In the genomic region with DNA sequence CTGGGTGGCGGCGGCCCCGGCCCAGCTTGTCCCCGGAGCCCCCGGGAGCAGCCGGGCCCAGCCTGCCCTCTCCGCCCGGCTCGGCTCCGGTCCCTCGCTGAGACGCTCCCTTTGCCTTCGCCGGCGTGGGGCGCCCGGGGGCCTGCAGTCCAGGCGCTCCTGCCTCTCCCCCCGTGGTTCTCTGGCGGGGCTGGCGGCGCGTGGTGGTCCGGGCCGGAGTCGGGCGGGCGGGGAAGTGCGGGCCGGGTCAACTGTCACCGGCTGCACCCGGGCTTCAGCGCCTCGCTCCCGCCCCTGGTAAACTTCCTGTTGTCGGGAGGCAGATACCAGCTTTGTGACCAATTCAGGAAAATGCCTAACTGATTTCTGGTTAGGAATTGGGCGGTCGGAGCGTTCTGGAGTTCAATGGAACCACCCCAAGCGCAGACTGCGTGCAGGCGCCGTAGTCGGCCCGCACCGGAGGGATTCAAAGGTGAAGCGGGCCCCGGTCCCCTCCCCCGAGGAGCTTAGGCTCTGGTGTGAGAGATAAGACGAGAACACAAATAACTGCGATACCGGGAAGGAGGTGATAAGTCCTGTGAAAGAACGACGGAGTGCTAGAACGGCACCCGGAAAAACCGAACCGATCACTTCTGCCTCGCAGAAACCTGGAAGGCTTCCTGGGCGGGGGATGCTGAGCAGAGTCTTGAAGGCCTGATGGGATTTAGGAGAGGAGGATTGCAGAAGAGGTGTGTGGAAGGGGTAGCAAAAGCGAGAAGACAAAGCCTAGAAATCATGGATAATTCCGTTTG, we compare ENCODE assay signal across 8 cellular contexts. TPM values are rescaled to one million over a fixed set of nuclear protein-coding genes. Genes with fewer than 3 reads are reported as not detected.
DNase-seq lines count a peak whose midpoint lies in the region; ATAC-seq and TF ChIP-seq lines count a peak whose summit lies in the region.

No MANE protein-coding gene starts in this region.

- no peaks in the 10 kb centered on the region for H3F3A ChIP-seq in GM23338 (replicated peaks; ENCODE audit: low read depth)

- no peaks in the 10 kb centered on the region for H3K36me3 ChIP-seq in GM23338 (ENCODE audit: insufficient read depth)

- peak overlapping the region; percentile 92 for H3K4me3 ChIP-seq in GM23338

- H3K36me3 Mint-ChIP-seq in GM23338 (ENCODE audit: low read depth): peaks cover 11% of the 10 kb centered on the region; the same call in 2 of the 3 replicates
- peaks cover 25% of the 10 kb centered on the region for H3K36me3 Mint-ChIP-seq in activated CD4-positive, alpha-beta memory T cell treated with anti-CD3 and anti-CD28 coated beads for 36 hours
- H3K36me3 Mint-ChIP-seq in memory B cell: peaks cover 5% of the 10 kb centered on the region

- peak overlapping the region; percentile 91 for H3K4me3 Mint-ChIP-seq in GM23338
- peak overlapping the region; percentile 87 for H3K4me3 Mint-ChIP-seq in activated CD4-positive, alpha-beta memory T cell treated with anti-CD3 and anti-CD28 coated beads for 36 hours
- H3K4me3 Mint-ChIP-seq in memory B cell: peak overlapping the region; percentile 92

- H4K20me1 ChIP-seq in GM23338 (replicated peaks; ENCODE audit: insufficient read depth): peaks cover 16% of the 10 kb centered on the region; the same call in 1 of the 2 replicates

- TF ChIP-seq CTCF in GM23338 (conservative IDR thresholded peaks at IDR 0.05; ENCODE audit: low read depth in 2 of 2): no peak

- H3K27me3 Mint-ChIP-seq in GM23338 (ENCODE audit: insufficient read depth, low read depth, poor library complexity) (peaks cover 5% of the 10 kb centered on the region), memory B cell (no peaks in the 10 kb centered on the region)
- no peaks in the 10 kb centered on the region for H3K27me3 Mint-ChIP-seq in activated CD4-positive, alpha-beta memory T cell treated with anti-CD3 and anti-CD28 coated beads for 36 hours

- H2AFZ ChIP-seq in GM23338: no peak overlapping the region

- peaks cover 55% of the 10 kb centered on the region for H3K79me2 ChIP-seq in GM23338 (replicated peaks; ENCODE audit: insufficient read depth)

- peak overlapping the region; percentile 74 for H3K27ac ChIP-seq in GM23338 (ENCODE audit: low read depth)

- ATAC-seq in GM23338 (peak; percentile 16), memory B cell (ENCODE audit: low read depth) (peak; percentile 8), HG03521 (IDR thresholded peaks at IDR 0.05; ENCODE audit: unreplicated experiment) (no peak)

- H3K27ac Mint-ChIP-seq in GM23338: peak overlapping the region; percentile 70
- H3K27ac Mint-ChIP-seq in activated CD4-positive, alpha-beta memory T cell treated with anti-CD3 and anti-CD28 coated beads for 36 hours: peak overlapping the region; percentile 91
- H3K27ac Mint-ChIP-seq in memory B cell: peak overlapping the region; percentile 88

- H3K4me1 Mint-ChIP-seq in GM23338 (peaks cover 39% of the 10 kb centered on the region), memory B cell (peaks cover 41% of the 10 kb centered on the region)
- peaks cover 44% of the 10 kb centered on the region for H3K4me1 Mint-ChIP-seq in activated CD4-positive, alpha-beta memory T cell treated with anti-CD3 and anti-CD28 coated beads for 36 hours (ENCODE audit: low read depth)

- H3K9me2 ChIP-seq in GM23338 (ENCODE audit: insufficient read depth): no peaks in the 10 kb centered on the region

- peaks cover 42% of the 10 kb centered on the region for H3K4me1 ChIP-seq in GM23338 (ENCODE audit: insufficient read depth)

- peak overlapping the region; percentile 87 for H3K4me2 ChIP-seq in GM23338

- CTCF ChIA-PET in activated CD4-positive, alpha-beta memory T cell treated with anti-CD3 and anti-CD28 coated beads for 36 hours (lab: Charles Lee): interaction anchor here (0.5 to 3.9 kb wide), 31 partner anchors 9 to 646 kb away, joined by 3 to 76 read pairs (median 4); a partner anchor contains a TSS

- DNase-seq in ELF-1 (ENCODE audit: low read depth, low spot score): peak; percentile 57
- peak; percentile 54 for DNase-seq in GM23338 (ENCODE audit: low spot score)
- peak; percentile 32 for DNase-seq in NCI-H146 (lab: John Stamatoyannopoulos, UW)
- peak; percentile 59 for DNase-seq in activated CD4-positive, alpha-beta memory T cell treated with anti-CD3 and anti-CD28 coated beads for 36 hours
- peak; percentile 16 for DNase-seq in effector CD8-positive, alpha-beta T cell (lab: John Stamatoyannopoulos, UW)
- DNase-seq in memory B cell (ENCODE audit: low spot score in 2 of 2): peak; percentile 20 to 40
- DNase-seq in stimulated activated CD8-positive, alpha-beta memory T cell treated with anti-CD3 and anti-CD28 coated beads, Interleukin-4, amount 100 ng/mL, for 48 hours: peak; percentile 64

- intact Hi-C loops in activated CD4-positive, alpha-beta memory T cell treated with anti-CD3 and anti-CD28 coated beads for 36 hours (cut with micrococcal nuclease): loop anchor here (1.0 to 10.0 kb wide), 6 partner anchors 10 to 791 kb away; a partner anchor contains a TSS

- POLR2A ChIA-PET in activated CD4-positive, alpha-beta memory T cell treated with anti-CD3 and anti-CD28 coated beads for 36 hours (lab: Charles Lee): interaction anchor here (0.5 to 5.8 kb wide), 10 partner anchors 10 to 92 kb away, joined by 3 to 67 read pairs (median 8); no protein-coding TSS in a partner anchor

- H3K27me3 ChIP-seq in GM23338 (ENCODE audit: insufficient read depth): no peaks in the 10 kb centered on the region

- H3K9me3 Mint-ChIP-seq in GM23338 (no peaks in the 10 kb centered on the region), memory B cell (no peaks in the 10 kb centered on the region)
- no peaks in the 10 kb centered on the region for H3K9me3 Mint-ChIP-seq in activated CD4-positive, alpha-beta memory T cell treated with anti-CD3 and anti-CD28 coated beads for 36 hours

TF ChIP-seq in GM23338, 12 proteins besides CTCF, POLR2A, EP300 and RAD21 (continues in another document):
- no peak for TF ChIP-seq POLR2AphosphoS5 (IDR thresholded peaks at IDR 0.05; ENCODE audit: low read depth)
- no peak for TF ChIP-seq ZNF331 (CRISPR knock-in tag; IDR thresholded peaks at IDR 0.05; ENCODE audit: low read depth)
- TF ChIP-seq, protein P1, sequence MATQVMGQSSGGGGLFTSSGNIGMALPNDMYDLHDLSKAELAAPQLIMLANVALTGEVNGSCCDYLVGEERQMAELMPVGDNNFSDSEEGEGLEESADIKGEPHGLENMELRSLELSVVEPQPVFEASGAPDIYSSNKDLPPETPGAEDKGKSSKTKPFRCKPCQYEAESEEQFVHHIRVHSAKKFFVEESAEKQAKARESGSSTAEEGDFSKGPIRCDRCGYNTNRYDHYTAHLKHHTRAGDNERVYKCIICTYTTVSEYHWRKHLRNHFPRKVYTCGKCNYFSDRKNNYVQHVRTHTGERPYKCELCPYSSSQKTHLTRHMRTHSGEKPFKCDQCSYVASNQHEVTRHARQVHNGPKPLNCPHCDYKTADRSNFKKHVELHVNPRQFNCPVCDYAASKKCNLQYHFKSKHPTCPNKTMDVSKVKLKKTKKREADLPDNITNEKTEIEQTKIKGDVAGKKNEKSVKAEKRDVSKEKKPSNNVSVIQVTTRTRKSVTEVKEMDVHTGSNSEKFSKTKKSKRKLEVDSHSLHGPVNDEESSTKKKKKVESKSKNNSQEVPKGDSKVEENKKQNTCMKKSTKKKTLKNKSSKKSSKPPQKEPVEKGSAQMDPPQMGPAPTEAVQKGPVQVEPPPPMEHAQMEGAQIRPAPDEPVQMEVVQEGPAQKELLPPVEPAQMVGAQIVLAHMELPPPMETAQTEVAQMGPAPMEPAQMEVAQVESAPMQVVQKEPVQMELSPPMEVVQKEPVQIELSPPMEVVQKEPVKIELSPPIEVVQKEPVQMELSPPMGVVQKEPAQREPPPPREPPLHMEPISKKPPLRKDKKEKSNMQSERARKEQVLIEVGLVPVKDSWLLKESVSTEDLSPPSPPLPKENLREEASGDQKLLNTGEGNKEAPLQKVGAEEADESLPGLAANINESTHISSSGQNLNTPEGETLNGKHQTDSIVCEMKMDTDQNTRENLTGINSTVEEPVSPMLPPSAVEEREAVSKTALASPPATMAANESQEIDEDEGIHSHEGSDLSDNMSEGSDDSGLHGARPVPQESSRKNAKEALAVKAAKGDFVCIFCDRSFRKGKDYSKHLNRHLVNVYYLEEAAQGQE (IDR thresholded peaks at IDR 0.05; ENCODE audit: unreplicated experiment): no peak
- no peak for TF ChIP-seq NANOG (IDR thresholded peaks at IDR 0.05; ENCODE audit: borderline replicate concordance)
- TF ChIP-seq EZH2 (IDR thresholded peaks at IDR 0.05; ENCODE audit: low read depth, unreplicated experiment): no peak
- TF ChIP-seq CREB1 (CRISPR knock-in tag; IDR thresholded peaks at IDR 0.05; ENCODE audit: low read depth): no peak
- TF ChIP-seq JUNB (IDR thresholded peaks at IDR 0.05; ENCODE audit: unreplicated experiment): no peak

RNA-seq across cellular contexts. Expression of a gene that starts 0.9 kb away (rescaled TPM):
- total RNA-seq in GM23338 (2014; rRNA removed; shearing (Covaris generic)): 67.5 and 73.9 TPM in 2 replicates
- polyA plus RNA-seq in GM23338 (2016; fragmentation: Nextera tagmentation; extraction: Ambion mirVana): 15.5 and 18.7 TPM in 2 replicates
- total RNA-seq in activated CD4-positive, alpha-beta memory T cell treated with anti-CD3 and anti-CD28 coated beads for 36 hours: 100 to 1,000 TPM; 128 to 129 TPM
